ENCODE assay signal across 2 cellular contexts in genomic region chr7:10956528-10956927, GRCh38.
TF ChIP-seq lines count a peak whose summit lies in the region.

No MANE protein-coding gene starts in this region.

TF ChIP-seq in IMR-90, 13 proteins besides CTCF, POLR2A, EP300 and RAD21:
- no peak for TF ChIP-seq SMC3 (IDR thresholded peaks at IDR 0.05; ENCODE audit: low read depth, low read length)
- TF ChIP-seq MXI1 (IDR thresholded peaks at IDR 0.05; ENCODE audit: borderline replicate concordance, low read depth, low read length), result no peak
- no peak for TF ChIP-seq USF2 (IDR thresholded peaks at IDR 0.05; ENCODE audit: low read depth, low read length)
- TF ChIP-seq RCOR1 (IDR thresholded peaks at IDR 0.05; ENCODE audit: insufficient replicate concordance, low read length), result no peak
- TF ChIP-seq CEBPB (IDR thresholded peaks at IDR 0.05; ENCODE audit: low read depth, low read length), result no peak
- TF ChIP-seq MAZ (IDR thresholded peaks at IDR 0.05; ENCODE audit: borderline replicate concordance, low read depth, low read length), result no peak
- no peak for TF ChIP-seq CHD1 (IDR thresholded peaks at IDR 0.05; ENCODE audit: low read depth, low read length)
- no peak for TF ChIP-seq ELK1 (IDR thresholded peaks at IDR 0.05; ENCODE audit: borderline replicate concordance, low read depth, low read length)
- TF ChIP-seq BHLHE40 (IDR thresholded peaks at IDR 0.05; ENCODE audit: low read depth, low read length), result no peak
- TF ChIP-seq FOS (IDR thresholded peaks at IDR 0.05; ENCODE audit: low read depth, low read length), result no peak
- no peak for TF ChIP-seq MAFK (IDR thresholded peaks at IDR 0.05; ENCODE audit: low read depth, low read length)
- TF ChIP-seq RFX5 (IDR thresholded peaks at IDR 0.05; ENCODE audit: low read depth, low read length), result no peak

TF ChIP-seq in GM23338, 12 proteins besides CTCF, POLR2A, EP300 and RAD21:
- TF ChIP-seq CREB1 (CRISPR knock-in tag; IDR thresholded peaks at IDR 0.05; ENCODE audit: low read depth) (no peak), ZNF331 (CRISPR knock-in tag; IDR thresholded peaks at IDR 0.05; ENCODE audit: low read depth) (no peak), NANOG (IDR thresholded peaks at IDR 0.05; ENCODE audit: borderline replicate concordance) (no peak), EZH2 (IDR thresholded peaks at IDR 0.05; ENCODE audit: low read depth, unreplicated experiment) (no peak), STAT1 (IDR thresholded peaks at IDR 0.05; ENCODE audit: unreplicated experiment) (no peak), ZNF462 (CRISPR knock-in tag; IDR thresholded peaks at IDR 0.05) (no peak), POLR2AphosphoS5 (IDR thresholded peaks at IDR 0.05; ENCODE audit: low read depth) (no peak)
